ENCODE assay signal across 8 cellular contexts in the genomic region with DNA sequence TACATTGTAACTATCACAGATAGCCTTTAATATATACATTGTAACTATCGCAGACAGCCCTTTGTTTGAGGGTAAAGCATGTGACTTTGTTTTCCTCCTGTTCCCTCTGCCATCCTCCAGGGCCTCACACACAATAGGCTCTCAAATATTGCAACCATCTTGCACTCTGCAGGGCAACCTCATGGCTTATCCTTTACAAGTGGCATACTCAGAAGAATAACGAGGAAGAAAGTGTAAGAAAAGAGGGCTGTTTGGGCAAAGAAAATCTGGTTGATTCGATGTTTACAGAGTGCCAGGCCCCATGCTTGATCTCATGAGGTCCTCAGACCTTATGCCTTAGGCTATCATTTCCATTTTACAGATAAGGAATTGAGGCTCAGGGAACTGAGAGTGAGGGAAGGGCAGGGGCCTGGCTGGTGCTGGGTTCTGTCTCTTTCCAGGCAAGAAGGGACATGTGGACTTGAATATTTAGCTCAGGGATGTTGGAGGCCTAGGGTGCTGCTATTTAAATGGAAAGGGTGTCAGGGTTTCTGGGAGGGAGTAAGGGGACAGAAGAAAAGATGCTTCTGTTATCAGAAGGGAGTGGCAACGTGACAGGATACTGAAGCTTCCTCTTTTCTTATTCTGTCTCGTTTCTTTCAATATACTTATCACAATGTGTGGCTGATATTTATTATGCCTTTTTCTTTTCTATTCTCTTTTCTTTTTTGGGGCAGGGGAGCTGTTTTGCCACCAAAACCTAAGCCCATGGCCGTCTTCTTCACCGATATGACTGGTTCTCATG. TPM values are rescaled to one million over a fixed set of nuclear protein-coding genes. Genes with fewer than 3 reads are reported as not detected.
DNase-seq lines count a peak whose midpoint lies in the region; ATAC-seq, FAIRE-seq and TF ChIP-seq lines count a peak whose summit lies in the region.

No MANE protein-coding gene starts in this region.

- TF ChIP-seq RAD21 in GM12878 (IDR thresholded peaks at IDR 0.05; ENCODE audit: insufficient read depth, low read depth, low read length), result no peak

- 33% methylated on average over 7 of the region's 7 CpGs for WGBS in GM12878 (ENCODE audit: insufficient coverage, insufficient replicate concordance, low lambda C conversion rate, missing lambda C conversion rate)

- H2AFZ ChIP-seq in GM12878 (ENCODE audit: control insufficient read depth, low read depth, low read length), result peak overlapping the region; percentile 85; the same call in 1 of the 2 replicates

- intact Hi-C loops in GM12878 (cut with micrococcal nuclease; ENCODE audit: unreplicated experiment), result no loop called here

- peaks cover 32% of the 10 kb centered on the region for H3K79me2 ChIP-seq in GM12878 (ENCODE audit: control insufficient read depth, insufficient read depth, low read length)

- TF ChIP-seq POLR2A in GM12878 (IDR thresholded peaks at IDR 0.05; ENCODE audit: low read depth, low read length), result no peak

- H3K27me3 ChIP-seq in BJ (ENCODE audit: control insufficient read depth, insufficient read depth, low read length) (no peaks in the 10 kb centered on the region), GM12878 (replicated peaks in 1 of 2; ENCODE audit: control insufficient read depth in 2 of 2, insufficient read depth in 2 of 2, low read length in 1 of 2) (no peaks in the 10 kb centered on the region), mucosa of stomach (ENCODE audit: control insufficient read depth, insufficient read depth, low read length) (no peaks in the 10 kb centered on the region)

- H3K4me3 ChIP-seq in BJ (ENCODE audit: low read depth, low read length), result peak overlapping the region; percentile 83
- H3K4me3 ChIP-seq in GM12878, result peak overlapping the region; percentile 90
- H3K4me3 ChIP-seq in mucosa of stomach (ENCODE audit: low read length), result peak overlapping the region; percentile 97

- H3K9ac ChIP-seq in GM12878 (ENCODE audit: control insufficient read depth, insufficient read depth, low read length) (peak overlapping the region; percentile 88), mucosa of stomach (ENCODE audit: low read length) (peak overlapping the region; percentile 82)

- BruUV-seq in GM12878 (replicated peaks; lab: Mats Ljungman, UMichigan), result no TSS peak

- ATAC-seq in GM12878 (peak; percentile 7; the same call in 2 of the 3 replicates), HG03342 (IDR thresholded peaks at IDR 0.05; ENCODE audit: unreplicated experiment) (no peak), left lobe of liver (no peak)

- H3K9me3 ChIP-seq in GM12878 (replicated peaks; ENCODE audit: control insufficient read depth, insufficient read depth, low read length), result no peaks in the 10 kb centered on the region
- no peaks in the 10 kb centered on the region for H3K9me3 ChIP-seq in mucosa of stomach (ENCODE audit: control insufficient read depth, low read length)

- no peak for DNase-seq in BJ (ENCODE audit: low read depth)
- peak; percentile 41 for DNase-seq in KBM-7
- DNase-seq in GM12878 (ENCODE audit: low read depth, low spot score), result no peak
- no peak for DNase-seq in NCI-H146 treated with DMSO at 0.1 percent for 48 hours (lab: John Stamatoyannopoulos, UW; ENCODE audit: unreplicated experiment)
- DNase-seq in SW480 (ENCODE audit: low spot score), result no peak
- no peak for DNase-seq in left lobe of liver (ENCODE audit: low spot score)

- CTCF ChIA-PET in BJ (lab: Yijun Ruan, JAX), result interaction anchor here (1.0 to 1.8 kb wide), 5 partner anchors 9 to 735 kb away, joined by 3 to 23 read pairs (median 4); no protein-coding TSS in a partner anchor
- CTCF ChIA-PET in GM12878 (lab: Yijun Ruan, JAX), result interaction anchor here (0.7 to 1.9 kb wide), 4 partner anchors 8 to 132 kb away, joined by 3 to 17 read pairs (median 4); no protein-coding TSS in a partner anchor

- H3K4me1 ChIP-seq in GM12878 (ENCODE audit: control insufficient read depth, insufficient read depth, low read length) (peaks cover 3% of the 10 kb centered on the region), mucosa of stomach (ENCODE audit: control insufficient read depth, insufficient read depth, low read length) (peaks cover 26% of the 10 kb centered on the region)

- POLR2A ChIA-PET in BJ (lab: Charles Lee) (no interaction called here), GM12878 (lab: Charles Lee) (interaction anchor here (0.6 to 1.4 kb wide), 2 partner anchors 8 to 700 kb away, joined by 4 to 6 read pairs; no protein-coding TSS in a partner anchor)

- no peaks in the 10 kb centered on the region for H4K20me1 ChIP-seq in GM12878 (ENCODE audit: control insufficient read depth, insufficient read depth)

- TF ChIP-seq EP300 in GM12878 (IDR thresholded peaks at IDR 0.05; ENCODE audit: borderline replicate concordance in 1 of 2, control insufficient read depth in 1 of 2, low read depth in 2 of 2, low read length in 2 of 2), result no peak

- in situ Hi-C loops in KBM-7 (cut with MboI; ENCODE audit: low pct_unique_long_range_greater_than_20kb, low sequenced_read_pairs) (no loop called here), GM12878 (cut with MboI) (no loop called here)

- SMC1A ChIA-PET in GM12878 (lab: Charles Lee; ENCODE audit: uncharacterized antibody, unreplicated experiment), result interaction anchor here (1.3 to 2.0 kb wide), 3 partner anchors 39 to 142 kb away, joined by 3 to 6 read pairs (median 3); a partner anchor contains a TSS

- no peak for TF ChIP-seq CTCF in BJ (IDR thresholded peaks at IDR 0.05; ENCODE audit: insufficient read depth, low read depth, low read length)
- no peak for TF ChIP-seq CTCF in GM12878 (IDR thresholded peaks at IDR 0.05 in 2 of 3, conservative IDR thresholded peaks at IDR 0.05 in 1 of 3; ENCODE audit: control insufficient read depth in 2 of 3, extremely low read depth in 1 of 3, insufficient read depth in 1 of 3, low read depth in 3 of 3, low read length in 3 of 3)

- no peak for FAIRE-seq in GM12878 (lab: Jason Lieb, UNC)

- no peaks in the 10 kb centered on the region for H3K36me3 ChIP-seq in BJ (ENCODE audit: control insufficient read depth, insufficient read depth, low read length)
- no peaks in the 10 kb centered on the region for H3K36me3 ChIP-seq in GM12878 (ENCODE audit: control insufficient read depth in 2 of 2, insufficient read depth in 2 of 2, low read length in 1 of 2)
- H3K36me3 ChIP-seq in mucosa of stomach (ENCODE audit: control insufficient read depth, insufficient read depth, low read length), result no peaks in the 10 kb centered on the region

- H3K4me2 ChIP-seq in GM12878 (ENCODE audit: control insufficient read depth, insufficient read depth), result peak overlapping the region; percentile 96

- RAD21 ChIA-PET in GM12878 (lab: Charles Lee; ENCODE audit: unreplicated experiment), result interaction anchor here (1.1 to 2.0 kb wide), 2 partner anchors 8 to 131 kb away, joined by 3 to 8 read pairs; no protein-coding TSS in a partner anchor

- H3K27ac ChIP-seq in GM12878 (ENCODE audit: control insufficient read depth, insufficient read depth), result no peak overlapping the region

TF ChIP-seq in GM12878, 131 proteins besides CTCF, POLR2A, EP300 and RAD21 (continues in another document):
- TF ChIP-seq WRNIP1 (IDR thresholded peaks at IDR 0.05; ENCODE audit: borderline replicate concordance, low read depth, low read length), result no peak
- no peak for TF ChIP-seq CHD2 (IDR thresholded peaks at IDR 0.05; ENCODE audit: borderline replicate concordance, low read depth, low read length)

RNA-seq across cellular contexts. Expression of a gene that starts 1.1 kb away (rescaled TPM):
- polyA plus RNA-seq in BJ (2011; rRNA removed) (40.7 and 50.6 TPM in 2 replicates), GM12878 (2011; rRNA removed) (52.9 and 53.2 TPM in 2 replicates), GM12878 (2014; fragmentation: Illumina TruSeq; extraction: Trizol) (68.8 and 71.9 TPM in 2 replicates), GM12878 (2014; fragmentation: Nextera tagmentation; extraction: Ambion mirVana) (10 to 100 TPM; 38.2 to 61.6 TPM), GM12878 (2014; rRNA removed) (63.3 and 67.7 TPM in 2 replicates), GM12878 (2016; fragmentation: Nextera tagmentation; extraction: Ambion mirVana) (100 to 1,000 TPM; 116 to 126 TPM)
- 16.2 and 27.6 TPM in 2 replicates for polyA minus RNA-seq in BJ (2011; rRNA and poly(A)+ RNA removed)
- total RNA-seq in GM12878 (2013; cell fraction: nucleolus; rRNA removed), result 36.5 and 39.3 TPM in 2 replicates
- total RNA-seq in GM12878 (2014; rRNA removed) (47.8 and 54.0 TPM in 2 replicates), GM12878 (2014; rRNA removed; fragmentation: Illumina TruSeq; extraction: Trizol) (51.5 and 54.6 TPM in 2 replicates), GM12878 (2021) (66.1 and 67.9 TPM in 2 replicates), left lobe of liver (23.6 TPM)
- polyA plus RNA-seq in GM12878 (2011; ENCODE audit: low read depth), result 37.0 TPM
- 38.7 and 42.5 TPM in 2 replicates for polyA plus RNA-seq in GM12878 (2011; cell fraction: cytosol; rRNA removed)
- polyA plus RNA-seq in GM12878 (2011; cell fraction: nucleus; rRNA removed), result 37.4 and 49.0 TPM in 2 replicates
- polyA plus RNA-seq in GM12878 (2012), result 42.0 and 48.1 TPM in 2 replicates
- 37.4 and 42.4 TPM in 2 replicates for polyA minus RNA-seq in GM12878 (2011; rRNA and poly(A)+ RNA removed)
- 12.7 and 18.7 TPM in 2 replicates for polyA minus RNA-seq in GM12878 (2011; cell fraction: cytosol; rRNA and poly(A)+ RNA removed)
- 9.1 and 18.1 TPM in 2 replicates for polyA minus RNA-seq in GM12878 (2011; cell fraction: nucleus; rRNA and poly(A)+ RNA removed)

RNA-seq across cellular contexts. Expression of a gene that starts 30.6 kb away (rescaled TPM):
- polyA plus RNA-seq in BJ (2011; rRNA removed) (3.4 and 4.8 TPM in 2 replicates), GM12878 (2011; rRNA removed) (0.03 and 0.05 TPM in 2 replicates), GM12878 (2014; fragmentation: Illumina TruSeq; extraction: Trizol) (not detected in 2 replicates), GM12878 (2014; fragmentation: Nextera tagmentation; extraction: Ambion mirVana) (not detected), GM12878 (2014; rRNA removed) (0.08 TPM in 1 of 2 replicates, not detected in the other), GM12878 (2016; fragmentation: Nextera tagmentation; extraction: Ambion mirVana) (not detected)
- polyA minus RNA-seq in BJ (2011; rRNA and poly(A)+ RNA removed), result 3.6 and 7.0 TPM in 2 replicates
- total RNA-seq in GM12878 (2013; cell fraction: nucleolus; rRNA removed), result 0.21 TPM in 1 of 2 replicates, not detected in the other
- total RNA-seq in GM12878 (2014; rRNA removed) (not detected in 2 replicates), GM12878 (2014; rRNA removed; fragmentation: Illumina TruSeq; extraction: Trizol) (not detected in 2 replicates), GM12878 (2021) (not detected in 2 replicates), left lobe of liver (72.1 TPM)
- 0.10 TPM for polyA plus RNA-seq in GM12878 (2011; ENCODE audit: low read depth)
- polyA plus RNA-seq in GM12878 (2011; cell fraction: cytosol; rRNA removed), result 0.03 and 0.07 TPM in 2 replicates
- polyA plus RNA-seq in GM12878 (2011; cell fraction: nucleus; rRNA removed), result 0.15 and 0.24 TPM in 2 replicates
- polyA plus RNA-seq in GM12878 (2012), result 0.28 and 0.42 TPM in 2 replicates
- 0.15 TPM in 1 of 2 replicates, not detected in the other for polyA minus RNA-seq in GM12878 (2011; rRNA and poly(A)+ RNA removed)
- polyA minus RNA-seq in GM12878 (2011; cell fraction: cytosol; rRNA and poly(A)+ RNA removed), result not detected in 2 replicates
- polyA minus RNA-seq in GM12878 (2011; cell fraction: nucleus; rRNA and poly(A)+ RNA removed), result 0.67 TPM in 1 of 2 replicates, not detected in the other

Comparison
In these comparisons a context has a peak if more than half of its experiments do, and no peak if none do; other contexts are left out.
1. RNA of a gene that starts 30.6 kb away (total RNA-seq): 72.1 TPM in left lobe of liver (single experiment); 0.21 TPM in GM12878; every median in the first group is over 10 times any median in the second.
2. Peak in every context shown above with its lines, with median percentiles within 50 percentile points of each other: H3K4me3 ChIP-seq.